In the genomic region with DNA sequence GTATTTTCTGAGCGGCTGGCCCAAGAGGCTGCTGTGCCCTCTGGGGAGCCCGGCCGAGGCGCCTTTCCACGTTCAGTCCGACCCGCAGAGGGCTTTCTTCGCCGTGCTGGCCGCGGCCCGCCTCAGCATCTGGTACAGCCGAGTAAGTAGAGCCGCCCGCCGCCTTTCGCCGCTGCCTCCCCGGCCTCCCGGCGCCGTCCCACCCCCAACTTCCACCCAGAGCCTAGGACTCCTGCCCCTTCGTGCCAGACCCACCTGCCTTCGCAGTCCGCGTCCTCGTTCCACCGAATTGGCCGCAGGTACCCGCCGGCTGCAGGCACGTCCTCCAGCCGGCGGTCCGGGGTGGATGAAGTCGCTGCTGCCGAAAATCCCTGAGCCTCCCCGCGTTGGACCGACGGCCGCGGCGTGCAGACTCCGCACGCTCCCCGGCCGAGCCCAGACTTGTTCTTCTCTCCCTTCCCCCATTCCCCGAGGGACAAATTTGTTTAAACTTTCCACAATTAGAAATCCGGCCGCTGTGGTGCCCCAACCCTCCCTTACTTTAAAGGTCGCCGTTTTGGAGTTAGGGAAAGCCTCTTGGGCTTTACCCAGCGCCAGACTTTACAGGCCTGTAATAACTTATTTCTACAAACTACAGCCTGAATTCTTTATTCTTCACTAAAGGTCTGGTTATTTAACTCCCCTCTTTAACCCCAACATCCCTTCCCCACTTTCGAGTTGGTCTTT, we compare ENCODE assay signal across 8 cellular contexts. TPM values are rescaled to one million over a fixed set of nuclear protein-coding genes. Genes with fewer than 3 reads are reported as not detected.
DNase-seq lines count a peak whose midpoint lies in the region; TF ChIP-seq lines count a peak whose summit lies in the region.

No MANE protein-coding gene starts in this region.

- peak overlapping the region; percentile 72 for H3K4me2 ChIP-seq in mesenchymal stem cell (ENCODE audit: low read length, poor library complexity, severe bottlenecking)

- H2AFZ ChIP-seq in mesenchymal stem cell (ENCODE audit: low read depth, low read length) = peak overlapping the region; percentile 82

- H3K27me3 Mint-ChIP-seq in activated CD4-positive, alpha-beta T cell treated with anti-CD3 and anti-CD28 coated beads, Interleukin-2, amount 10 ng/mL, durations not matched to agents 7 days and 5 days = no peaks in the 10 kb centered on the region

- H3K4me1 ChIP-seq in mesenchymal stem cell (ENCODE audit: control insufficient read depth, insufficient read depth, low read depth, low read length) = peaks cover 6% of the 10 kb centered on the region

- POLR2A ChIA-PET in activated CD4-positive, alpha-beta T cell treated with anti-CD3 and anti-CD28 coated beads, Interleukin-2, amount 10 ng/mL, durations not matched to agents 7 days and 5 days (lab: Charles Lee) = interaction anchor here (0.7 to 1.3 kb wide), 3 partner anchors 36 to 955 kb away, joined by 3 read pairs; no protein-coding TSS in a partner anchor

- H2BK120ac ChIP-seq in mesenchymal stem cell (ENCODE audit: low read depth, low read length) = peak overlapping the region; percentile 64

- no peaks in the 10 kb centered on the region for H3K27me3 ChIP-seq in H7 (ENCODE audit: control insufficient read depth, insufficient read depth, low read length)
- H3K27me3 ChIP-seq in mesenchymal stem cell (ENCODE audit: control insufficient read depth in 1 of 2, insufficient read depth in 1 of 2, low read length in 2 of 2) = no peaks in the 10 kb centered on the region

- peak overlapping the region; percentile 99 for H3K4me3 Mint-ChIP-seq in activated CD4-positive, alpha-beta T cell treated with anti-CD3 and anti-CD28 coated beads, Interleukin-2, amount 10 ng/mL, durations not matched to agents 7 days and 5 days

- TF ChIP-seq CTCF in NB4 (IDR thresholded peaks at IDR 0.05; ENCODE audit: low read depth, low read length) = no peak

- no peaks in the 10 kb centered on the region for H3K9me3 ChIP-seq in mesenchymal stem cell (ENCODE audit: control insufficient read depth, low read length)

- CTCF ChIA-PET in activated CD4-positive, alpha-beta T cell treated with anti-CD3 and anti-CD28 coated beads, Interleukin-2, amount 10 ng/mL, durations not matched to agents 7 days and 5 days (lab: Charles Lee) = interaction anchor here (1.0 to 1.7 kb wide), 2 partner anchors 29 to 666 kb away, joined by 3 to 5 read pairs; no protein-coding TSS in a partner anchor

- H4K91ac ChIP-seq in mesenchymal stem cell (ENCODE audit: low read length) = peak overlapping the region; percentile 96

- H3K36me3 ChIP-seq in H7 (replicated peaks; ENCODE audit: control insufficient read depth, insufficient read depth, low read length) (no peaks in the 10 kb centered on the region), mesenchymal stem cell (ENCODE audit: control insufficient read depth in 1 of 2, insufficient read depth in 2 of 2, low read depth in 1 of 2, low read length in 2 of 2) (no peaks in the 10 kb centered on the region)

- peak overlapping the region; percentile 94 to 97 for H3K4ac ChIP-seq in mesenchymal stem cell (ENCODE audit: low read depth in 1 of 2, low read length in 2 of 2)

- no peak for TF ChIP-seq POLR2A in NB4 (IDR thresholded peaks at IDR 0.05; ENCODE audit: extremely low read depth, insufficient read length)

- peak overlapping the region; percentile 80 for H2BK15ac ChIP-seq in mesenchymal stem cell (ENCODE audit: low read depth, poor library complexity, severe bottlenecking)

- peaks cover 57% of the 10 kb centered on the region for H3K4me1 Mint-ChIP-seq in activated CD4-positive, alpha-beta T cell treated with anti-CD3 and anti-CD28 coated beads, Interleukin-2, amount 10 ng/mL, durations not matched to agents 7 days and 5 days

- H3K14ac ChIP-seq in mesenchymal stem cell (ENCODE audit: low read length in 2 of 2) = peak overlapping the region; percentile 62 to 99

- peak overlapping the region; percentile 72 for H3K27ac ChIP-seq in mesenchymal stem cell (ENCODE audit: low read length, poor library complexity, severe bottlenecking)

- peak overlapping the region in 1 of 2 experiments; percentile 59 for H2BK12ac ChIP-seq in mesenchymal stem cell (ENCODE audit: low read length in 2 of 2)

- peak; percentile 47 for DNase-seq in GM03348 (ENCODE audit: low spot score)
- no peak for DNase-seq in H7
- peak; percentile 82 for DNase-seq in NB4 (ENCODE audit: low read depth)
- peak; percentile 49 for DNase-seq in activated CD4-positive, alpha-beta T cell treated with anti-CD3 and anti-CD28 coated beads, Interleukin-2, amount 10 ng/mL, durations not matched to agents 7 days and 5 days
- peak; percentile 32 for DNase-seq in effector CD8-positive, alpha-beta T cell (lab: John Stamatoyannopoulos, UW)
- peak; percentile 71 for DNase-seq in mesenchymal stem cell
- peak; percentile 47 for DNase-seq in stimulated activated naive CD4-positive, alpha-beta T cell treated with Interleukin-2 at 50 U/mL for 16 hours (lab: John Stamatoyannopoulos, UW)
- no peak for DNase-seq in mesenteric fat pad (ENCODE audit: low spot score)

- WGBS in mesenchymal stem cell = under 1% methylated on average over 54 of the region's 55 CpGs

- H3K9me3 Mint-ChIP-seq in activated CD4-positive, alpha-beta T cell treated with anti-CD3 and anti-CD28 coated beads, Interleukin-2, amount 10 ng/mL, durations not matched to agents 7 days and 5 days = peaks cover 2% of the 10 kb centered on the region

- H3K79me1 ChIP-seq in mesenchymal stem cell (replicated peaks; ENCODE audit: low read length, poor library complexity, severe bottlenecking) = peaks cover 10% of the 10 kb centered on the region

- H2BK5ac ChIP-seq in mesenchymal stem cell (ENCODE audit: low read depth, low read length, poor library complexity, severe bottlenecking) = peak overlapping the region; percentile 82

- H2AK5ac ChIP-seq in mesenchymal stem cell (ENCODE audit: low read length, severe bottlenecking) = no peak overlapping the region

- peak overlapping the region; percentile 96 to 99 for H3K18ac ChIP-seq in mesenchymal stem cell (ENCODE audit: low read depth in 1 of 2, low read length in 2 of 2)

- H3K27ac Mint-ChIP-seq in activated CD4-positive, alpha-beta T cell treated with anti-CD3 and anti-CD28 coated beads, Interleukin-2, amount 10 ng/mL, durations not matched to agents 7 days and 5 days = peak overlapping the region; percentile 95

- peak overlapping the region; percentile 75 for H4K8ac ChIP-seq in mesenchymal stem cell (ENCODE audit: low read length)

- H3K36me3 Mint-ChIP-seq in activated CD4-positive, alpha-beta T cell treated with anti-CD3 and anti-CD28 coated beads, Interleukin-2, amount 10 ng/mL, durations not matched to agents 7 days and 5 days (ENCODE audit: low read depth) = peaks cover 27% of the 10 kb centered on the region

- H3K4me3 ChIP-seq in H7 (ENCODE audit: insufficient read depth, low read depth, low read length) (peak overlapping the region; percentile 91), NB4 (ENCODE audit: low read depth, low read length) (peak overlapping the region; percentile 69), mesenchymal stem cell (ENCODE audit: insufficient read depth in 1 of 2, low read depth in 1 of 2, low read length in 2 of 2) (peak overlapping the region; percentile 89 to 100)

- peak overlapping the region; percentile 98 for H3K9ac ChIP-seq in mesenchymal stem cell (ENCODE audit: low read length)

- H3K23ac ChIP-seq in mesenchymal stem cell (ENCODE audit: low read length in 2 of 2) = peak overlapping the region; percentile 79 to 92

RNA-seq across cellular contexts. Expression of a gene that starts 0.6 kb away (rescaled TPM):
- total RNA-seq in H7 (2014; rRNA removed; shearing (Covaris generic)) = 19.9 and 20.9 TPM in 2 replicates
- total RNA-seq in activated CD4-positive, alpha-beta T cell treated with anti-CD3 and anti-CD28 coated beads, Interleukin-2, amount 10 ng/mL, durations not matched to agents 7 days and 5 days = 10 to 100 TPM; 17.7 to 20.2 TPM
- polyA plus RNA-seq in mesenchymal stem cell (2013, experiment 1 of 2) = 16.4 TPM
- 16.7 TPM for polyA plus RNA-seq in mesenchymal stem cell (2013, experiment 2 of 2)
- total RNA-seq in mesenteric fat pad = 22.5 TPM

Comparison
In these comparisons a context has a peak if more than half of its experiments do, and no peak if none do; other contexts are left out.
1. DNase-seq: peak in GM03348 (single experiment), NB4 (single experiment), activated CD4-positive, alpha-beta T cell treated with anti-CD3 and anti-CD28 coated beads, Interleukin-2, amount 10 ng/mL, durations not matched to agents 7 days and 5 days (single experiment), effector CD8-positive, alpha-beta T cell (single experiment), mesenchymal stem cell (single experiment) and stimulated activated naive CD4-positive, alpha-beta T cell treated with Interleukin-2 at 50 U/mL for 16 hours (single experiment); none in H7 (single experiment) and mesenteric fat pad (single experiment).
2. Peak in every context shown above with its lines, with median percentiles within 50 percentile points of each other: H3K4me3 ChIP-seq.